ENCODE assay signal across 8 cellular contexts in the genomic region with DNA sequence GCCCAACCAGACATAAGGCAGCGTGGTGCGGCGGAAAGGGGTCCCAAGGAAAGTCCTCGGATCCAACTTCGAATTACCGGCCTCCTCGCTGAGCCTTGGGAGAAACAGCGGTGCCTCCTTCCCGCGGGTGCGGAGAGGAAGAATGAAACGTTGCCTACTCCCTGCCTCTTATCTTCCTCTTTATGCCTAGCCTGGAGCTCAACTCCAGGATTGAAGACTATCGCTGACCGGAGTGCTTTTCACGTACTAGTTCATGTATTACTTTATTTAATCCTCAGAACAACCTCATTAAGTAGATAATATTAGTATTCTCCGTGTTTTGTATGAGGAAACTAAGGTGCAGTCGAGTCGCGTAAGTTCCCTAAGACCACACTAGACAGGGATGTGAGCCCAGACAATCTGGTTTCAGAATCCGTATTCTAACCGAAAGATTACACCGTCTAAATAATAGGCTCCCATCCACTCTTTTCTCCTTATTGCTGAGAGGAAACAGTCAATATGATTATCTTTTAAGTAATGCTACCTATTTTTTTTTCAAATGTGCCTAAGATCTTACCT. TPM values are rescaled to one million over a fixed set of nuclear protein-coding genes. Genes with fewer than 3 reads are reported as not detected.
DNase-seq lines count a peak whose midpoint lies in the region; FAIRE-seq and TF ChIP-seq lines count a peak whose summit lies in the region.

No MANE protein-coding gene starts in this region.

- H3K4me3 ChIP-seq in BJ (ENCODE audit: low read depth, low read length): peak overlapping the region; percentile 56
- H3K4me3 ChIP-seq in astrocyte (ENCODE audit: insufficient read depth, low read depth, low read length): peak overlapping the region; percentile 85
- peak overlapping the region; percentile 61 to 71 (median 71) for H3K4me3 ChIP-seq in liver (ENCODE audit: low read depth in 1 of 3, low read length in 3 of 3)
- H3K4me3 ChIP-seq in thyroid gland (replicated peaks in 1 of 3): peak overlapping the region; percentile 75 to 95 (median 86)

- H3K27me3 ChIP-seq in BJ (ENCODE audit: control insufficient read depth, insufficient read depth, low read length) (no peaks in the 10 kb centered on the region), astrocyte (ENCODE audit: insufficient read depth, low read length) (no peaks in the 10 kb centered on the region), liver (ENCODE audit: control insufficient read depth in 4 of 4, insufficient read depth in 4 of 4, low read length in 3 of 4) (no peaks in the 10 kb centered on the region), thyroid gland (no peaks in the 10 kb centered on the region)

- intact Hi-C loops in thyroid gland (cut with DNase I): no loop called here

- H3K4me3 Mint-ChIP-seq in astrocyte (ENCODE audit: unreplicated experiment): peak overlapping the region; percentile 91

- no peaks in the 10 kb centered on the region for H3K9me3 Mint-ChIP-seq in astrocyte (ENCODE audit: unreplicated experiment)

- H3K9me3 ChIP-seq in astrocyte (ENCODE audit: insufficient read depth, low read depth, low read length) (no peaks in the 10 kb centered on the region), liver (ENCODE audit: control insufficient read depth in 4 of 4, low read length in 3 of 4) (no peaks in the 10 kb centered on the region), thyroid gland (no peaks in the 10 kb centered on the region)

- DNase-seq in BJ (ENCODE audit: low read depth) (no peak), Kasumi-1 (lab: John Stamatoyannopoulos, UW) (peak; percentile 74 to 75), astrocyte (ENCODE audit: low read depth) (no peak), thyroid gland (no peak), SHP77 treated with DMSO at 0.1 percent for 48 hours (lab: John Stamatoyannopoulos, UW) (no peak), SK-N-DZ (ENCODE audit: low spot score) (no peak)
- no peak for DNase-seq in central memory CD4-positive, alpha-beta T cell

- peaks cover 20% of the 10 kb centered on the region for H3K79me2 ChIP-seq in astrocyte (ENCODE audit: insufficient read depth, low read length)

- H3K27ac ChIP-seq in astrocyte (ENCODE audit: low read depth, low read length): peak overlapping the region; percentile 56
- peak overlapping the region; percentile 94 for H3K27ac ChIP-seq in liver (ENCODE audit: low read depth in 1 of 2, low read length in 2 of 2)
- peak overlapping the region; percentile 76 to 87 (median 86) for H3K27ac ChIP-seq in thyroid gland

- no peak overlapping the region for H3K27ac Mint-ChIP-seq in astrocyte (ENCODE audit: unreplicated experiment)

- POLR2A ChIA-PET in BJ (lab: Charles Lee): no interaction called here

- H3K9ac ChIP-seq in astrocyte (ENCODE audit: low read length) (peak overlapping the region; percentile 88), liver (ENCODE audit: low read depth in 1 of 2, low read length in 2 of 2) (peak overlapping the region; percentile 60 to 76)

- H3K36me3 ChIP-seq in BJ (ENCODE audit: control insufficient read depth, insufficient read depth, low read length) (no peaks in the 10 kb centered on the region), astrocyte (ENCODE audit: insufficient read depth, low read length) (no peaks in the 10 kb centered on the region), liver (ENCODE audit: control insufficient read depth in 4 of 4, insufficient read depth in 3 of 4, low read depth in 1 of 4, low read length in 3 of 4) (no peaks in the 10 kb centered on the region), thyroid gland (no peaks in the 10 kb centered on the region)

- H3K4me1 Mint-ChIP-seq in astrocyte (ENCODE audit: low read depth, unreplicated experiment): peaks cover 2% of the 10 kb centered on the region

- H3K4me1 ChIP-seq in astrocyte (ENCODE audit: insufficient read depth, low read length) (no peaks in the 10 kb centered on the region), liver (ENCODE audit: control insufficient read depth in 4 of 4, insufficient read depth in 4 of 4, low read length in 3 of 4) (peaks cover 4 to 30% (median 14%) of the 10 kb centered on the region in 4 donors), thyroid gland (peaks cover 0 to 9% of the 10 kb centered on the region in 2 donors)

- FAIRE-seq in astrocyte (lab: Jason Lieb, UNC): no peak

- TF ChIP-seq POLR2A in thyroid gland (IDR thresholded peaks at IDR 0.05): no peak

- CTCF ChIA-PET in BJ (lab: Yijun Ruan, JAX): interaction anchor here (0.6 to 2.4 kb wide), 8 partner anchors 8 to 331 kb away, joined by 3 to 11 read pairs (median 4); no protein-coding TSS in a partner anchor

- no peaks in the 10 kb centered on the region for H3K36me3 Mint-ChIP-seq in astrocyte (ENCODE audit: low read depth, unreplicated experiment)

- H4K20me1 ChIP-seq in astrocyte (ENCODE audit: insufficient read depth, low read length): no peaks in the 10 kb centered on the region

- WGBS in liver: 39% methylated on average over 22 of the region's 22 CpGs
- 43 to 44% methylated on average over 18 to 19 of the region's 22 CpGs for WGBS in thyroid gland, 2 donors

- peak overlapping the region; percentile 96 for H2AFZ ChIP-seq in astrocyte (ENCODE audit: low read depth, low read length)

- TF ChIP-seq CTCF in BJ (IDR thresholded peaks at IDR 0.05; ENCODE audit: insufficient read depth, low read depth, low read length) (no peak), astrocyte (IDR thresholded peaks at IDR 0.05; ENCODE audit: insufficient read depth, low read depth, low read length) (no peak), liver (IDR thresholded peaks at IDR 0.05; ENCODE audit: low read depth, low read length, missing input control) (no peak), thyroid gland (IDR thresholded peaks at IDR 0.05) (no peak)

- H3K4me2 ChIP-seq in astrocyte (ENCODE audit: low read length): peak overlapping the region; percentile 92

- TF ChIP-seq RAD21 in liver (IDR thresholded peaks at IDR 0.05): no peak

- no peaks in the 10 kb centered on the region for H3K27me3 Mint-ChIP-seq in astrocyte (ENCODE audit: low read depth, unreplicated experiment)

TF ChIP-seq in liver, 16 proteins besides CTCF, POLR2A, EP300 and RAD21 (continues in another document):
- TF ChIP-seq, protein P1, sequence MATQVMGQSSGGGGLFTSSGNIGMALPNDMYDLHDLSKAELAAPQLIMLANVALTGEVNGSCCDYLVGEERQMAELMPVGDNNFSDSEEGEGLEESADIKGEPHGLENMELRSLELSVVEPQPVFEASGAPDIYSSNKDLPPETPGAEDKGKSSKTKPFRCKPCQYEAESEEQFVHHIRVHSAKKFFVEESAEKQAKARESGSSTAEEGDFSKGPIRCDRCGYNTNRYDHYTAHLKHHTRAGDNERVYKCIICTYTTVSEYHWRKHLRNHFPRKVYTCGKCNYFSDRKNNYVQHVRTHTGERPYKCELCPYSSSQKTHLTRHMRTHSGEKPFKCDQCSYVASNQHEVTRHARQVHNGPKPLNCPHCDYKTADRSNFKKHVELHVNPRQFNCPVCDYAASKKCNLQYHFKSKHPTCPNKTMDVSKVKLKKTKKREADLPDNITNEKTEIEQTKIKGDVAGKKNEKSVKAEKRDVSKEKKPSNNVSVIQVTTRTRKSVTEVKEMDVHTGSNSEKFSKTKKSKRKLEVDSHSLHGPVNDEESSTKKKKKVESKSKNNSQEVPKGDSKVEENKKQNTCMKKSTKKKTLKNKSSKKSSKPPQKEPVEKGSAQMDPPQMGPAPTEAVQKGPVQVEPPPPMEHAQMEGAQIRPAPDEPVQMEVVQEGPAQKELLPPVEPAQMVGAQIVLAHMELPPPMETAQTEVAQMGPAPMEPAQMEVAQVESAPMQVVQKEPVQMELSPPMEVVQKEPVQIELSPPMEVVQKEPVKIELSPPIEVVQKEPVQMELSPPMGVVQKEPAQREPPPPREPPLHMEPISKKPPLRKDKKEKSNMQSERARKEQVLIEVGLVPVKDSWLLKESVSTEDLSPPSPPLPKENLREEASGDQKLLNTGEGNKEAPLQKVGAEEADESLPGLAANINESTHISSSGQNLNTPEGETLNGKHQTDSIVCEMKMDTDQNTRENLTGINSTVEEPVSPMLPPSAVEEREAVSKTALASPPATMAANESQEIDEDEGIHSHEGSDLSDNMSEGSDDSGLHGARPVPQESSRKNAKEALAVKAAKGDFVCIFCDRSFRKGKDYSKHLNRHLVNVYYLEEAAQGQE (IDR thresholded peaks at IDR 0.05): no peak
- TF ChIP-seq EGR1 (IDR thresholded peaks at IDR 0.05; ENCODE audit: low read depth in 2 of 2) (no peak), FOXA1 (IDR thresholded peaks at IDR 0.05) (no peak), FOXA2 (IDR thresholded peaks at IDR 0.05) (no peak), NR2F2 (IDR thresholded peaks at IDR 0.05) (no peak), TAF1 (conservative IDR thresholded peaks at IDR 0.05) (no peak), JUND (IDR thresholded peaks at IDR 0.05) (no peak)
- TF ChIP-seq, protein P2, sequence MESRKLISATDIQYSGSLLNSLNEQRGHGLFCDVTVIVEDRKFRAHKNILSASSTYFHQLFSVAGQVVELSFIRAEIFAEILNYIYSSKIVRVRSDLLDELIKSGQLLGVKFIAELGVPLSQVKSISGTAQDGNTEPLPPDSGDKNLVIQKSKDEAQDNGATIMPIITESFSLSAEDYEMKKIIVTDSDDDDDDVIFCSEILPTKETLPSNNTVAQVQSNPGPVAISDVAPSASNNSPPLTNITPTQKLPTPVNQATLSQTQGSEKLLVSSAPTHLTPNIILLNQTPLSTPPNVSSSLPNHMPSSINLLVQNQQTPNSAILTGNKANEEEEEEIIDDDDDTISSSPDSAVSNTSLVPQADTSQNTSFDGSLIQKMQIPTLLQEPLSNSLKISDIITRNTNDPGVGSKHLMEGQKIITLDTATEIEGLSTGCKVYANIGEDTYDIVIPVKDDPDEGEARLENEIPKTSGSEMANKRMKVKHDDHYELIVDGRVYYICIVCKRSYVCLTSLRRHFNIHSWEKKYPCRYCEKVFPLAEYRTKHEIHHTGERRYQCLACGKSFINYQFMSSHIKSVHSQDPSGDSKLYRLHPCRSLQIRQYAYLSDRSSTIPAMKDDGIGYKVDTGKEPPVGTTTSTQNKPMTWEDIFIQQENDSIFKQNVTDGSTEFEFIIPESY (IDR thresholded peaks at IDR 0.05): no peak

RNA-seq across cellular contexts. Expression of a gene that starts 0.8 kb away (rescaled TPM):
- polyA plus RNA-seq in BJ (2011; rRNA removed) (11.6 and 13.9 TPM in 2 replicates), liver (10 to 100 TPM; 14.6 to 17.5 TPM)
- 15.6 and 22.9 TPM in 2 replicates for polyA minus RNA-seq in BJ (2011; rRNA and poly(A)+ RNA removed)
- total RNA-seq in astrocyte (7.3 and 7.7 TPM in 2 replicates), liver (10 to 100 TPM; 10.5 to 20.9 TPM), thyroid gland (10 to 100 TPM; 18.6 to 32.3 (median 25.6) TPM)
- polyA plus RNA-seq in SK-N-DZ (2014; cell fraction: cytosol; rRNA removed): 12.3 and 14.3 TPM in 2 replicates
- polyA plus RNA-seq in SK-N-DZ (2014; cell fraction: nucleus; rRNA removed): 3.4 and 6.2 TPM in 2 replicates

RNA-seq across cellular contexts. Expression of a gene that starts 29.8 kb away (rescaled TPM):
- polyA plus RNA-seq in BJ (2011; rRNA removed) (0.02 TPM in 1 of 2 replicates, not detected in the other), liver (1 to 10 TPM in 1 of 2 donors, under 1 TPM in 1; 0.99 to 1.5 TPM)
- polyA minus RNA-seq in BJ (2011; rRNA and poly(A)+ RNA removed): 0.05 and 0.15 TPM in 2 replicates
- total RNA-seq in astrocyte (4.7 and 7.6 TPM in 2 replicates), liver (1 to 10 TPM; 2.3 to 5.4 TPM), thyroid gland (10 to 100 TPM in 3 of 4 donors, 1 to 10 TPM in 1; 5.6 to 21.4 (median 18.1) TPM)
- 1.8 and 5.2 TPM in 2 replicates for polyA plus RNA-seq in SK-N-DZ (2014; cell fraction: cytosol; rRNA removed)
- polyA plus RNA-seq in SK-N-DZ (2014; cell fraction: nucleus; rRNA removed): 3.0 and 4.4 TPM in 2 replicates

Comparison
In these comparisons a context has a peak if more than half of its experiments do, and no peak if none do; other contexts are left out.
1. DNase-seq: peak in Kasumi-1 (2 of 2); none in BJ (single experiment), astrocyte (single experiment), thyroid gland (0 of 2), central memory CD4-positive, alpha-beta T cell (single experiment), SHP77 treated with DMSO at 0.1 percent for 48 hours (single experiment) and SK-N-DZ (single experiment).
2. Peak in every context shown above with its lines, with median percentiles within 50 percentile points of each other: H3K4me3 ChIP-seq and H3K27ac ChIP-seq.